Comparison of ENCODE assay signal across 27 cellular contexts in the genomic region with DNA sequence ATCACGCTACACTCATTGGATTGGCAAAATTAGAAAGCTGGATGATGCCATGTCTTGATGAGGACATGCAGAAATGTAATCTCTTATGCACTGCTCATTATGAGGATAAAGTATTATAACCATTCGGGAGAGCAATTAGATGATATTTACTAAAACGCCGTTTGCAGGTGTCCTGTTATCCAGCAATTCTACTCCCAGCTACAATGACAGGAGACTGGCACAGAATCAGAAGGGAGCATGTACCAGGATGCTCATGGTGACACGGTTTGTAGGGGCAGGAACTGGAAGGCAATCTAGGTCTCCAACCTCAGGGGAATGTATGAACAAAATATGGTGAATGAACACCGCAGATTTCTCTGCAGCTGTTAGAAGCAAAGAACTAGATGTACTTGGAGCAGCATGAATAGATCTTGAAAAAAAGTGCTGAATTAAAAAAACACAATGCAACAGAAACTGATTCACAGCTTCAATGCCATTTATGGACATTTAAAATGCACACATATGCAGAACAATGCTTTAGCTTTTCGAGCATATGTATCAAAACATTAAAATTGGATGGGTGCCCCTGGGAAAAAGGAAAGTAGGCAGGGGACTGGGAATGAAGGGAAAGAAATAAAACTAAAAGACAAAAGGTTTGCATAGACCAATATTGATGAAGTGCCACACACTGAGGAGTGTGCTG. TPM values are rescaled to one million over a fixed set of nuclear protein-coding genes. Genes with fewer than 3 reads are reported as not detected.
DNase-seq lines count a peak whose midpoint lies in the region; ATAC-seq, FAIRE-seq and TF ChIP-seq lines count a peak whose summit lies in the region.
"Had no signal": no experiment of that assay in that cellular context is flagged by ENCODE, and none has a peak within 500 bp of the region (broad histone marks: within the 10 kb centered on the region; RNA-seq: fewer than 3 reads in every experiment).

No MANE protein-coding gene starts in this region.

- intact Hi-C loops in endothelial cell of umbilical vein (cut with micrococcal nuclease): no loop called here

- H3K9me3 Mint-ChIP-seq in activated naive CD8-positive, alpha-beta T cell (ENCODE audit: low read depth): no peaks in the 10 kb centered on the region
- H3K9me3 Mint-ChIP-seq in activated naive CD8-positive, alpha-beta T cell treated with anti-CD3 and anti-CD28 coated beads, Interleukin-2, amount 50 U/mL, for 24 hours: no peaks in the 10 kb centered on the region
- H3K9me3 Mint-ChIP-seq: activated T-cell treated with anti-CD3 and anti-CD28 coated beads, Interleukin-2, amount 50 U/mL, for 4 hours; GM23338 had no signal

- TF ChIP-seq POLR2A in endothelial cell of umbilical vein (IDR thresholded peaks at IDR 0.05; ENCODE audit: low read depth, low read length) (no peak), erythroblast (IDR thresholded peaks at IDR 0.05; ENCODE audit: low read length) (no peak)

- peaks cover 12% of the 10 kb centered on the region for H3K79me2 ChIP-seq in endothelial cell of umbilical vein (ENCODE audit: control insufficient read depth, insufficient read depth, low read length)
- H3K79me2 ChIP-seq in osteoblast (ENCODE audit: insufficient read depth, low read length): peaks cover 58% of the 10 kb centered on the region

- DNase-seq in activated naive CD8-positive, alpha-beta T cell treated with anti-CD3 and anti-CD28 coated beads, Interleukin-2, amount 50 U/mL, for 24 hours: no peak
- DNase-seq in endothelial cell of umbilical vein (ENCODE audit: low read depth, low spot score) (peak; percentile 42), osteoblast (ENCODE audit: insufficient read length, low spot score, missing footprints) (peak; percentile 58), HuH-7.5 (ENCODE audit: low spot score) (no peak), SHP77 (lab: John Stamatoyannopoulos, UW) (no peak), erythroblast (lab: John Stamatoyannopoulos, UW) (no peak)
- DNase-seq: activated CD4-positive, alpha-beta T cell treated with anti-CD3 and anti-CD28 coated beads for 48 hours; activated T-cell treated with anti-CD3 and anti-CD28 coated beads, Interleukin-2, amount 50 U/mL, for 4 hours; cerebellar nuclear complex; EL; gastrocnemius medialis; IMR-90; left cardiac atrium; mesenchymal stem cell; MV-4-11; NCI-H1436 treated with DMSO at 0.1 percent for 48 hours; NCI-H226; NCI-H69; psoas muscle; SIG-M5; stimulated activated CD4-positive, alpha-beta T cell treated with anti-CD3 and anti-CD28 coated beads, Interleukin-15, amount 100 ng/mL, for 24 hours; stimulated activated CD4-positive, alpha-beta T cell treated with anti-CD3 and anti-CD28 coated beads, Interleukin-4, amount 100 ng/mL, for 4 hours had no signal

- H3K4me3 ChIP-seq in endothelial cell of umbilical vein (replicated peaks in 1 of 3; ENCODE audit: insufficient read depth in 1 of 3, low read depth in 1 of 3, low read length in 3 of 3): no peak overlapping the region
- H3K4me3 ChIP-seq in osteoblast (ENCODE audit: insufficient read depth, low read length): no peak overlapping the region
- H3K4me3 ChIP-seq: gastrocnemius medialis, GM23338, hepatocyte, psoas muscle had no signal

- peaks cover 3 to 8% of the 10 kb centered on the region in 2 experiments for H3K36me3 ChIP-seq in endothelial cell of umbilical vein (ENCODE audit: control insufficient read depth in 2 of 2, extremely low read depth in 1 of 2, insufficient read depth in 2 of 2, low read length in 2 of 2)
- peaks cover 48% of the 10 kb centered on the region for H3K36me3 ChIP-seq in osteoblast (ENCODE audit: insufficient read depth, low read length)

- FAIRE-seq in endothelial cell of umbilical vein (lab: Jason Lieb, UNC): no peak
- FAIRE-seq: RCC 7860 had no signal

- POLR2A ChIA-PET in endothelial cell of umbilical vein (lab: Charles Lee): no interaction called here

- H3K4me1 Mint-ChIP-seq in activated naive CD8-positive, alpha-beta T cell (ENCODE audit: low read depth): peaks cover 31% of the 10 kb centered on the region
- H3K4me1 Mint-ChIP-seq in activated naive CD8-positive, alpha-beta T cell treated with anti-CD3 and anti-CD28 coated beads, Interleukin-2, amount 50 U/mL, for 24 hours: peaks cover 26% of the 10 kb centered on the region

- no peak for ATAC-seq in activated naive CD8-positive, alpha-beta T cell treated with anti-CD3 and anti-CD28 coated beads, Interleukin-2, amount 50 U/mL, for 24 hours
- no peak for ATAC-seq in GM21723 (IDR thresholded peaks at IDR 0.05; ENCODE audit: unreplicated experiment)
- ATAC-seq: activated T-cell treated with anti-CD3 and anti-CD28 coated beads, Interleukin-2, amount 50 U/mL, for 4 hours; gastrocnemius medialis; GM23338; left cardiac atrium; psoas muscle had no signal

- H3K4me2 ChIP-seq in endothelial cell of umbilical vein (ENCODE audit: insufficient read depth, low read length) (no peak overlapping the region), osteoblast (ENCODE audit: insufficient read depth, low read length) (no peak overlapping the region)
- H3K4me2 ChIP-seq: GM23338, hepatocyte had no signal

- dilution Hi-C loops in endothelial cell of umbilical vein (cut with MboI; ENCODE audit: extremely low pct_ligation_motif_present, low sequenced_read_pairs): no loop called here

- peaks cover 17% of the 10 kb centered on the region for H3K36me3 Mint-ChIP-seq in activated naive CD8-positive, alpha-beta T cell
- peaks cover 31% of the 10 kb centered on the region for H3K36me3 Mint-ChIP-seq in activated naive CD8-positive, alpha-beta T cell treated with anti-CD3 and anti-CD28 coated beads, Interleukin-2, amount 50 U/mL, for 24 hours (ENCODE audit: low read depth)

- H3K9me3 ChIP-seq in endothelial cell of umbilical vein (replicated peaks; ENCODE audit: control insufficient read depth, insufficient read depth, low read length): no peaks in the 10 kb centered on the region
- H3K9me3 ChIP-seq in osteoblast (ENCODE audit: low read depth, low read length): no peaks in the 10 kb centered on the region
- H3K9me3 ChIP-seq: gastrocnemius medialis, psoas muscle had no signal

- no peak overlapping the region for H3K9ac ChIP-seq in endothelial cell of umbilical vein (replicated peaks; ENCODE audit: extremely low read depth, insufficient read depth, low read length)

- no peak overlapping the region for H2AFZ ChIP-seq in endothelial cell of umbilical vein (ENCODE audit: low read depth, low read length)
- H2AFZ ChIP-seq in osteoblast (ENCODE audit: low read length): no peak overlapping the region
- H2AFZ ChIP-seq: GM23338, hepatocyte had no signal

- no peaks in the 10 kb centered on the region for H4K20me1 ChIP-seq in endothelial cell of umbilical vein (replicated peaks; ENCODE audit: control insufficient read depth, extremely low read depth, insufficient read depth, low read length)
- peaks cover 13% of the 10 kb centered on the region for H4K20me1 ChIP-seq in osteoblast (ENCODE audit: insufficient read depth, low read length)

- TF ChIP-seq CTCF in endothelial cell of umbilical vein (IDR thresholded peaks at IDR 0.05; ENCODE audit: extremely low read depth in 1 of 2, insufficient read depth in 1 of 2, low read depth in 1 of 2, low read length in 2 of 2) (no peak), osteoblast (IDR thresholded peaks at IDR 0.05; ENCODE audit: extremely low read depth, low read depth, low read length) (no peak)

- peak overlapping the region; percentile 0 for H3K4me3 Mint-ChIP-seq in activated naive CD8-positive, alpha-beta T cell
- H3K4me3 Mint-ChIP-seq in activated naive CD8-positive, alpha-beta T cell treated with anti-CD3 and anti-CD28 coated beads, Interleukin-2, amount 50 U/mL, for 24 hours: no peak overlapping the region
- H3K4me3 Mint-ChIP-seq: activated T-cell treated with anti-CD3 and anti-CD28 coated beads, Interleukin-2, amount 50 U/mL, for 4 hours; GM23338 had no signal

- no TSS peak for BruUV-seq in endothelial cell of umbilical vein (replicated peaks; lab: Mats Ljungman, UMichigan)

- H3K27ac Mint-ChIP-seq in activated naive CD8-positive, alpha-beta T cell: no peak overlapping the region
- no peak overlapping the region for H3K27ac Mint-ChIP-seq in activated naive CD8-positive, alpha-beta T cell treated with anti-CD3 and anti-CD28 coated beads, Interleukin-2, amount 50 U/mL, for 24 hours
- H3K27ac Mint-ChIP-seq: GM23338 had no signal

- CTCF ChIA-PET in endothelial cell of umbilical vein (lab: Charles Lee): interaction anchor here (1.2 kb wide), 3 partner anchors 73 to 85 kb away, joined by 3 to 4 read pairs (median 3); no protein-coding TSS in a partner anchor

- H3K27ac ChIP-seq in endothelial cell of umbilical vein (ENCODE audit: insufficient read depth, low read depth, low read length) (no peak overlapping the region), osteoblast (ENCODE audit: low read depth, low read length) (no peak overlapping the region)
- H3K27ac ChIP-seq: gastrocnemius medialis, hepatocyte, psoas muscle had no signal

- no peaks in the 10 kb centered on the region for H3K9me1 ChIP-seq in endothelial cell of umbilical vein (replicated peaks; ENCODE audit: control insufficient read depth, extremely low read depth, insufficient read depth, low read length)

- H3K27me3 ChIP-seq in endothelial cell of umbilical vein (ENCODE audit: control insufficient read depth in 2 of 2, insufficient read depth in 2 of 2, low read length in 2 of 2): no peaks in the 10 kb centered on the region
- H3K27me3 ChIP-seq in osteoblast (ENCODE audit: insufficient read depth, low read length): no peaks in the 10 kb centered on the region
- H3K27me3 ChIP-seq: gastrocnemius medialis, hepatocyte had no signal

- H3K27me3 Mint-ChIP-seq in activated naive CD8-positive, alpha-beta T cell: no peaks in the 10 kb centered on the region
- no peaks in the 10 kb centered on the region for H3K27me3 Mint-ChIP-seq in activated naive CD8-positive, alpha-beta T cell treated with anti-CD3 and anti-CD28 coated beads, Interleukin-2, amount 50 U/mL, for 24 hours

- H3K4me1 ChIP-seq in endothelial cell of umbilical vein (ENCODE audit: control insufficient read depth, extremely low read depth, insufficient read depth, low read length): peaks cover 9% of the 10 kb centered on the region
- peaks cover 6% of the 10 kb centered on the region for H3K4me1 ChIP-seq in osteoblast (ENCODE audit: insufficient read depth, low read length)

RNA-seq across cellular contexts. Expression of a gene that starts 5.2 kb away (rescaled TPM):
- total RNA-seq in endothelial cell of umbilical vein: 21.0 and 24.2 TPM in 2 replicates
- polyA plus RNA-seq in endothelial cell of umbilical vein: 22.6 and 25.0 TPM in 2 replicates
- polyA plus RNA-seq in endothelial cell of umbilical vein (2011; cell fraction: cytosol; rRNA removed): 9.5 and 13.7 TPM in 2 replicates
- 60.5 and 63.1 TPM in 2 replicates for polyA plus RNA-seq in endothelial cell of umbilical vein (2011; cell fraction: nucleus; rRNA removed)
- 16.8 and 19.8 TPM in 2 replicates for polyA plus RNA-seq in endothelial cell of umbilical vein (2012)
- polyA minus RNA-seq in endothelial cell of umbilical vein: 15.7 and 18.6 TPM in 2 replicates
- 5.4 TPM for polyA minus RNA-seq in endothelial cell of umbilical vein (2011; cell fraction: cytosol; rRNA and poly(A)+ RNA removed)
- polyA minus RNA-seq in endothelial cell of umbilical vein (2011; cell fraction: nucleus; rRNA and poly(A)+ RNA removed): 20.5 and 20.7 TPM in 2 replicates
- total RNA-seq in osteoblast: 8.5 and 11.9 TPM in 2 replicates

RNA-seq across cellular contexts. Expression of a gene that starts 20.5 kb away (rescaled TPM):
- total RNA-seq in endothelial cell of umbilical vein (0.88 and 1.2 TPM in 2 replicates), osteoblast (0.88 and 1.8 TPM in 2 replicates)
- polyA plus RNA-seq in endothelial cell of umbilical vein: 0.90 and 1.1 TPM in 2 replicates
- 0.71 and 0.83 TPM in 2 replicates for polyA plus RNA-seq in endothelial cell of umbilical vein (2011; cell fraction: cytosol; rRNA removed)
- 0.43 and 0.45 TPM in 2 replicates for polyA plus RNA-seq in endothelial cell of umbilical vein (2011; cell fraction: nucleus; rRNA removed)
- polyA plus RNA-seq in endothelial cell of umbilical vein (2012): 3.1 and 7.9 TPM in 2 replicates
- polyA minus RNA-seq in endothelial cell of umbilical vein: not detected in 2 replicates
- polyA minus RNA-seq in endothelial cell of umbilical vein (2011; cell fraction: cytosol; rRNA and poly(A)+ RNA removed): 14.8 TPM
- polyA minus RNA-seq in endothelial cell of umbilical vein (2011; cell fraction: nucleus; rRNA and poly(A)+ RNA removed): not detected in 2 replicates
- total RNA-seq: gastrocnemius medialis had no signal

RNA-seq across cellular contexts. Expression of a gene that starts 21.5 kb away (rescaled TPM):
- total RNA-seq in endothelial cell of umbilical vein (2.4 and 2.5 TPM in 2 replicates), osteoblast (1.5 and 2.9 TPM in 2 replicates)
- 4.5 and 5.6 TPM in 2 replicates for polyA plus RNA-seq in endothelial cell of umbilical vein
- polyA plus RNA-seq in endothelial cell of umbilical vein (2011; cell fraction: cytosol; rRNA removed): 2.4 and 3.0 TPM in 2 replicates
- polyA plus RNA-seq in endothelial cell of umbilical vein (2011; cell fraction: nucleus; rRNA removed): 1.4 and 1.6 TPM in 2 replicates
- 7.1 and 22.5 TPM in 2 replicates for polyA plus RNA-seq in endothelial cell of umbilical vein (2012)
- polyA minus RNA-seq in endothelial cell of umbilical vein: 2.2 and 3.4 TPM in 2 replicates
- polyA minus RNA-seq in endothelial cell of umbilical vein (2011; cell fraction: cytosol; rRNA and poly(A)+ RNA removed): 6.3 TPM
- polyA minus RNA-seq in endothelial cell of umbilical vein (2011; cell fraction: nucleus; rRNA and poly(A)+ RNA removed): 0.63 and 0.91 TPM in 2 replicates

RNA-seq across cellular contexts. Expression of a gene that starts 41.0 kb away (rescaled TPM):
- total RNA-seq in endothelial cell of umbilical vein (99.4 and 110 TPM in 2 replicates), osteoblast (74.3 and 84.0 TPM in 2 replicates)
- 182 and 201 TPM in 2 replicates for polyA plus RNA-seq in endothelial cell of umbilical vein
- polyA plus RNA-seq in endothelial cell of umbilical vein (2011; cell fraction: cytosol; rRNA removed): 108 and 128 TPM in 2 replicates
- 182 and 187 TPM in 2 replicates for polyA plus RNA-seq in endothelial cell of umbilical vein (2011; cell fraction: nucleus; rRNA removed)
- 101 and 131 TPM in 2 replicates for polyA plus RNA-seq in endothelial cell of umbilical vein (2012)
- 76.4 and 77.6 TPM in 2 replicates for polyA minus RNA-seq in endothelial cell of umbilical vein
- polyA minus RNA-seq in endothelial cell of umbilical vein (2011; cell fraction: cytosol; rRNA and poly(A)+ RNA removed): 22.7 TPM
- 29.9 and 34.0 TPM in 2 replicates for polyA minus RNA-seq in endothelial cell of umbilical vein (2011; cell fraction: nucleus; rRNA and poly(A)+ RNA removed)

RNA-seq across cellular contexts. Expression of a gene that starts 52.8 kb away (rescaled TPM):
- 112 and 114 TPM in 2 replicates for total RNA-seq in endothelial cell of umbilical vein
- polyA plus RNA-seq in endothelial cell of umbilical vein: 52.8 and 57.5 TPM in 2 replicates
- 31.8 and 41.7 TPM in 2 replicates for polyA plus RNA-seq in endothelial cell of umbilical vein (2011; cell fraction: cytosol; rRNA removed)
- 179 and 192 TPM in 2 replicates for polyA plus RNA-seq in endothelial cell of umbilical vein (2011; cell fraction: nucleus; rRNA removed)
- 44.4 and 50.9 TPM in 2 replicates for polyA plus RNA-seq in endothelial cell of umbilical vein (2012)
- polyA minus RNA-seq in endothelial cell of umbilical vein: 71.1 and 77.2 TPM in 2 replicates
- 15.8 TPM for polyA minus RNA-seq in endothelial cell of umbilical vein (2011; cell fraction: cytosol; rRNA and poly(A)+ RNA removed)
- polyA minus RNA-seq in endothelial cell of umbilical vein (2011; cell fraction: nucleus; rRNA and poly(A)+ RNA removed): 63.8 and 70.5 TPM in 2 replicates
- 37.1 and 39.1 TPM in 2 replicates for total RNA-seq in osteoblast

Comparison
In these comparisons a context has a peak if more than half of its experiments do, and no peak if none do; other contexts are left out.
1. DNase-seq: peak in endothelial cell of umbilical vein (single experiment) and osteoblast (single experiment); none in activated naive CD8-positive, alpha-beta T cell treated with anti-CD3 and anti-CD28 coated beads, Interleukin-2, amount 50 U/mL, for 24 hours (single experiment), HuH-7.5 (single experiment), SHP77 (0 of 2) and erythroblast (0 of 2).